In genomic region chr18:31563778-31564177, GRCh38 we compare ENCODE assay signal across 18 cellular contexts. TPM values are rescaled to one million over a fixed set of nuclear protein-coding genes. Genes with fewer than 3 reads are reported as not detected.
DNase-seq lines count a peak whose midpoint lies in the region; ATAC-seq and TF ChIP-seq lines count a peak whose summit lies in the region.
"Had no signal": no experiment of that assay in that cellular context is flagged by ENCODE, and none has a peak within 500 bp of the region (broad histone marks: within the 10 kb centered on the region; RNA-seq: fewer than 3 reads in every experiment).

No MANE protein-coding gene starts in this region.

- CTCF ChIA-PET in Calu3 (lab: Charles Lee) = interaction anchor here (0.8 to 1.4 kb wide), 2 partner anchors 139 to 368 kb away, joined by 3 to 4 read pairs; no protein-coding TSS in a partner anchor

- H3K4me3 ChIP-seq in hepatocyte = no peak overlapping the region
- H3K4me3 ChIP-seq in Peyer's patch = no peak overlapping the region
- H3K4me3 ChIP-seq: BLaER1 treated with 17β-estradiol and CSF1 and Interleukin-3, amounts not matched to agents 10 nM and 100 nM; esophagus squamous epithelium had no signal

- H3K9me3 ChIP-seq in hepatocyte (ENCODE audit: low read depth) (no peaks in the 10 kb centered on the region), Peyer's patch (no peaks in the 10 kb centered on the region)
- H3K9me3 ChIP-seq: BLaER1 treated with 17β-estradiol and CSF1 and Interleukin-3, amounts not matched to agents 10 nM and 100 nM; esophagus squamous epithelium had no signal

- H3K27ac ChIP-seq in hepatocyte = no peak overlapping the region
- H3K27ac ChIP-seq in Peyer's patch = no peak overlapping the region
- H3K27ac ChIP-seq: BLaER1 treated with 17β-estradiol and CSF1 and Interleukin-3, amounts not matched to agents 10 nM and 100 nM; esophagus squamous epithelium had no signal

- H3K4me1 ChIP-seq in hepatocyte (ENCODE audit: insufficient read depth) (peaks cover 9% of the 10 kb centered on the region), Peyer's patch (peaks cover 0 to 3% (median 0%) of the 10 kb centered on the region in 4 donors)
- H3K4me1 ChIP-seq: BLaER1 treated with 17β-estradiol and CSF1 and Interleukin-3, amounts not matched to agents 10 nM and 100 nM; esophagus squamous epithelium had no signal

- H3K9me2 ChIP-seq in hepatocyte (replicated peaks; ENCODE audit: insufficient read depth) = no peaks in the 10 kb centered on the region

- 23% methylated on average over 1 of the region's 1 CpG for WGBS in hepatocyte (ENCODE audit: low lambda C conversion rate, missing lambda C conversion rate)

- H3K79me2 ChIP-seq in hepatocyte = no peaks in the 10 kb centered on the region

- H3K36me3 ChIP-seq in hepatocyte (replicated peaks; ENCODE audit: insufficient read depth, low read depth) = no peaks in the 10 kb centered on the region
- no peaks in the 10 kb centered on the region for H3K36me3 ChIP-seq in Peyer's patch
- H3K36me3 ChIP-seq: BLaER1 treated with 17β-estradiol and CSF1 and Interleukin-3, amounts not matched to agents 10 nM and 100 nM; esophagus squamous epithelium had no signal

- in situ Hi-C loops in GM13976 (cut with MboI; ENCODE audit: low sequenced_read_pairs, unreplicated experiment) = loop anchor here (10.0 kb wide), 1 partner anchor 151 kb away; no protein-coding TSS in a partner anchor

- no TSS peak for BruUV-seq in Calu3 (replicated peaks; lab: Mats Ljungman, UMichigan)

- DNase-seq in Calu3 (no peak), GM13976 (ENCODE audit: low spot score) (peak; percentile 31), RKO (ENCODE audit: low spot score) (peak; percentile 6), hepatocyte (ENCODE audit: low spot score) (no peak), Peyer's patch (no peak)
- DNase-seq in central memory CD4-positive, alpha-beta T cell = no peak
- DNase-seq: activated B cell treated with CpG ODN at 0.5 μM for 24 hours; activated CD8-positive, alpha-beta memory T cell treated with anti-CD3 and anti-CD28 coated beads, Interleukin-2, amount 50 U/mL, for 48 hours; esophagus squamous epithelium; hippocampal formation; NCI-H1930; NCI-H774; stimulated activated CD4-positive, alpha-beta T cell treated with anti-CD3 and anti-CD28 coated beads, Interleukin-1b, Interleukin-23, amount 100 ng/mL, for 48 hours; trophoblast cell had no signal

- TF ChIP-seq CTCF in Calu3 (IDR thresholded peaks at IDR 0.05; ENCODE audit: unreplicated experiment) (peak; percentile 26), GM13976 (IDR thresholded peaks at IDR 0.05; ENCODE audit: borderline replicate concordance, control extremely low read depth, extremely low read depth, insufficient read depth, missing control alignments) (peak; percentile 33), hepatocyte (IDR thresholded peaks at IDR 0.05; ENCODE audit: poor library complexity) (peak; percentile 35), Peyer's patch (IDR thresholded peaks at IDR 0.05) (no peak)

- H3K9me3 Mint-ChIP-seq in Calu3 (ENCODE audit: low read depth, unreplicated experiment) = no peaks in the 10 kb centered on the region
- H3K9me3 Mint-ChIP-seq: activated B cell treated with CpG ODN at 0.5 μM for 24 hours had no signal

- no peak overlapping the region for H3K4me3 Mint-ChIP-seq in Calu3 (ENCODE audit: low read depth, unreplicated experiment)
- H3K4me3 Mint-ChIP-seq: activated B cell treated with CpG ODN at 0.5 μM for 24 hours; activated naive CD8-positive, alpha-beta T cell had no signal

- H3K4me2 ChIP-seq in hepatocyte = no peak overlapping the region
- H3K4me2 ChIP-seq: BLaER1 treated with 17β-estradiol and CSF1 and Interleukin-3, amounts not matched to agents 10 nM and 100 nM had no signal

- no peaks in the 10 kb centered on the region for H4K20me1 ChIP-seq in hepatocyte (ENCODE audit: insufficient read depth, poor library complexity, severe bottlenecking)
- H4K20me1 ChIP-seq: BLaER1 treated with 17β-estradiol and CSF1 and Interleukin-3, amounts not matched to agents 10 nM and 100 nM had no signal

- H3K27ac Mint-ChIP-seq in Calu3 (ENCODE audit: unreplicated experiment) = no peak overlapping the region
- H3K27ac Mint-ChIP-seq: activated B cell treated with CpG ODN at 0.5 μM for 24 hours; activated naive CD8-positive, alpha-beta T cell had no signal

- no peak overlapping the region for H2AFZ ChIP-seq in hepatocyte

- no peaks in the 10 kb centered on the region for H3K27me3 ChIP-seq in hepatocyte
- no peaks in the 10 kb centered on the region for H3K27me3 ChIP-seq in Peyer's patch
- H3K27me3 ChIP-seq: BLaER1 treated with 17β-estradiol and CSF1 and Interleukin-3, amounts not matched to agents 10 nM and 100 nM; esophagus squamous epithelium had no signal

- TF ChIP-seq POLR2A in Peyer's patch (IDR thresholded peaks at IDR 0.05) = no peak

- no peaks in the 10 kb centered on the region for H3K36me3 Mint-ChIP-seq in Calu3 (ENCODE audit: insufficient read depth, unreplicated experiment)
- H3K36me3 Mint-ChIP-seq: activated naive CD8-positive, alpha-beta T cell had no signal

- intact Hi-C loops in Calu3 (cut with micrococcal nuclease; ENCODE audit: unreplicated experiment) = loop anchor here (2.0 kb wide), 1 partner anchor 593 kb away; no protein-coding TSS in a partner anchor

- H3K27me3 Mint-ChIP-seq in Calu3 (ENCODE audit: unreplicated experiment) = peaks cover 13% of the 10 kb centered on the region

- no peak for ATAC-seq in HG03457 (IDR thresholded peaks at IDR 0.05; ENCODE audit: unreplicated experiment)

- no peaks in the 10 kb centered on the region for H3K4me1 Mint-ChIP-seq in Calu3 (ENCODE audit: low read depth, unreplicated experiment)
- H3K4me1 Mint-ChIP-seq: activated B cell treated with CpG ODN at 0.5 μM for 24 hours had no signal

RNA-seq across cellular contexts. Expression of gene TTR, which starts 27.9 kb away (rescaled TPM):
- total RNA-seq in Calu3 (2022) (0.87 and 1.7 TPM in 2 replicates), hepatocyte (2,638 and 3,184 TPM in 2 replicates), Peyer's patch (1 to 10 TPM in 1 of 4 donors, not detected in 3; 2.5 TPM)
- 3,342 and 4,943 TPM in 2 replicates for polyA plus RNA-seq in hepatocyte
- total RNA-seq: activated B cell treated with CpG ODN at 0.5 μM for 24 hours, esophagus squamous epithelium, myocyte had no signal

Comparison
In these comparisons a context has a peak if more than half of its experiments do, and no peak if none do; other contexts are left out.
1. DNase-seq: peak in GM13976 (single experiment) and RKO (single experiment); none in Calu3 (single experiment), hepatocyte (single experiment), central memory CD4-positive, alpha-beta T cell (single experiment) and Peyer's patch (0 of 3).
2. CTCF ChIP-seq: peak in Calu3 (single experiment), GM13976 (single experiment) and hepatocyte (single experiment); none in Peyer's patch (0 of 6).
3. RNA of gene TTR, which starts 27.9 kb away (total RNA-seq): 2,638 to 3,184 TPM in hepatocyte; 0.87 to 1.7 TPM in Calu3 and 2.5 TPM in Peyer's patch; every median in the first group is over 100 times any median in the second.